ENCODE assay signal across 18 cellular contexts in genomic region chr7:112362796-112363195, GRCh38.
DNase-seq lines count a peak whose midpoint lies in the region; ATAC-seq and TF ChIP-seq lines count a peak whose summit lies in the region.
"Had no signal": no experiment of that assay in that cellular context is flagged by ENCODE, and none has a peak within 500 bp of the region (broad histone marks: within the 10 kb centered on the region; RNA-seq: fewer than 3 reads in every experiment).

No MANE protein-coding gene starts in this region.

- H2BK20ac ChIP-seq in IMR-90 (ENCODE audit: low read depth, low read length), result no peak overlapping the region

- H2BK120ac ChIP-seq in IMR-90 (ENCODE audit: low read depth, low read length), result no peak overlapping the region

- peaks cover 6% of the 10 kb centered on the region for H3K9me3 Mint-ChIP-seq in progenitor cell of endocrine pancreas (ENCODE audit: low read depth)
- H3K9me3 Mint-ChIP-seq: activated naive CD8-positive, alpha-beta T cell treated with anti-CD3 and anti-CD28 coated beads for 36 hours; CD4-positive, alpha-beta T cell; immature natural killer cell; natural killer cell treated with Interleukin-12 subunit alpha and Interleukin-12 subunit beta and Interleukin-15 and Interleukin-18, amount 100 ng/mL, for 72 hours had no signal

- H3K23ac ChIP-seq in IMR-90 (ENCODE audit: low read depth, low read length), result no peak overlapping the region

- peak overlapping the region; percentile 5 for H3K27ac Mint-ChIP-seq in progenitor cell of endocrine pancreas
- H3K27ac Mint-ChIP-seq: activated naive CD8-positive, alpha-beta T cell treated with anti-CD3 and anti-CD28 coated beads for 36 hours; CD4-positive, alpha-beta T cell; immature natural killer cell; natural killer cell treated with Interleukin-12 subunit alpha and Interleukin-12 subunit beta and Interleukin-15 and Interleukin-18, amount 100 ng/mL, for 72 hours had no signal

- intact Hi-C loops in IMR-90 (cut with micrococcal nuclease), result no loop called here

- in situ Hi-C loops in IMR-90 (cut with MboI; ENCODE audit: low sequenced_read_pairs), result no loop called here

- no peak overlapping the region for H2AK9ac ChIP-seq in IMR-90 (replicated peaks; ENCODE audit: low read depth, low read length, poor library complexity)

- H3K4me3 Mint-ChIP-seq in progenitor cell of endocrine pancreas (ENCODE audit: low read depth), result no peak overlapping the region
- H3K4me3 Mint-ChIP-seq: activated naive CD8-positive, alpha-beta T cell treated with anti-CD3 and anti-CD28 coated beads for 36 hours; CD4-positive, alpha-beta T cell; immature natural killer cell; natural killer cell treated with Interleukin-12 subunit alpha and Interleukin-12 subunit beta and Interleukin-15 and Interleukin-18, amount 100 ng/mL, for 72 hours had no signal

- no peaks in the 10 kb centered on the region for H3K79me1 ChIP-seq in IMR-90 (ENCODE audit: low read depth in 1 of 2, low read length in 2 of 2)

- no peak overlapping the region for H3K9ac ChIP-seq in IMR-90 (ENCODE audit: low read depth, low read length)
- H3K9ac ChIP-seq in fibroblast of lung (ENCODE audit: insufficient read depth, low read length), result no peak overlapping the region

- peak; percentile 67 for ATAC-seq in IMR-90 (ENCODE audit: low read depth)
- no peak for ATAC-seq in HG02763 (IDR thresholded peaks at IDR 0.05; ENCODE audit: unreplicated experiment)
- ATAC-seq in stimulated activated naive CD8-positive, alpha-beta T cell treated with anti-CD3 and anti-CD28 coated beads, Interleukin-15, Interleukin-2, amounts not matched to agents 100 U/mL and 50 U/mL, for 24 hours, result no peak
- ATAC-seq: activated CD4-positive, CD25-positive, alpha-beta regulatory T cell treated with anti-CD3 and anti-CD28 coated beads, Interleukin-2, amount 50 U/mL, for 24 hours; natural killer cell treated with Interleukin-12 subunit alpha and Interleukin-12 subunit beta and Interleukin-15 and Interleukin-18, amount 100 ng/mL, for 72 hours had no signal

- WGBS in IMR-90 (ENCODE audit: extremely low coverage in 2 of 2, insufficient read length in 1 of 2), 2 experiments, result 0% methylated on average over 2 of the region's 7 CpGs; no CpG with 5 or more reads in 1 of the 2 experiments

- H2BK15ac ChIP-seq in IMR-90 (ENCODE audit: low read depth, low read length), result no peak overlapping the region

- H3K27me3 ChIP-seq in IMR-90 (ENCODE audit: control insufficient read depth, insufficient read depth, low read length) (no peaks in the 10 kb centered on the region), fibroblast of lung (ENCODE audit: control insufficient read depth, insufficient read depth, low read length) (no peaks in the 10 kb centered on the region)
- H3K27me3 ChIP-seq: testis had no signal

- H3K4me3 ChIP-seq in IMR-90 (ENCODE audit: insufficient read depth, low read depth, low read length) (no peak overlapping the region), fibroblast of lung (replicated peaks in 1 of 4; ENCODE audit: control extremely low read depth in 1 of 4, insufficient read depth in 1 of 4, low read depth in 3 of 4, low read length in 4 of 4) (no peak overlapping the region)
- H3K4me3 ChIP-seq: HAP-1, testis had no signal

- H4K8ac ChIP-seq in IMR-90 (ENCODE audit: low read depth in 2 of 2, low read length in 2 of 2), result peak overlapping the region in 1 of 2 experiments; percentile 22; a peak in 1 of 4 replicates

- H3K4me2 ChIP-seq in IMR-90 (ENCODE audit: low read depth, low read length) (peak overlapping the region; percentile 14; the same call in 1 of the 2 replicates), fibroblast of lung (ENCODE audit: extremely low read depth, insufficient read depth, low read length) (no peak overlapping the region)

- no peak overlapping the region for H3K56ac ChIP-seq in IMR-90 (ENCODE audit: extremely low read depth, insufficient read depth, low read length)

- no peak for TF ChIP-seq RAD21 in IMR-90 (IDR thresholded peaks at IDR 0.05; ENCODE audit: low read length)

- H2BK5ac ChIP-seq in IMR-90 (ENCODE audit: low read depth, low read length, poor library complexity, severe bottlenecking), result no peak overlapping the region

- peaks cover 8% of the 10 kb centered on the region; the same call in 1 of the 2 replicates for H3K9me1 ChIP-seq in IMR-90 (ENCODE audit: insufficient read depth, low read length)

- no peak overlapping the region for H3K4ac ChIP-seq in IMR-90 (ENCODE audit: low read depth, low read length)

- no peak overlapping the region; the same call in 1 of the 2 replicates for H4K5ac ChIP-seq in IMR-90 (ENCODE audit: low read depth, low read length)

- no peak overlapping the region for H3K18ac ChIP-seq in IMR-90 (ENCODE audit: low read depth, low read length)

- no peaks in the 10 kb centered on the region for H3K9me3 ChIP-seq in IMR-90 (ENCODE audit: control insufficient read depth, insufficient read depth, low read length)
- H3K9me3 ChIP-seq in fibroblast of lung (ENCODE audit: control insufficient read depth, insufficient read depth, low read depth, low read length), result no peaks in the 10 kb centered on the region
- H3K9me3 ChIP-seq: HAP-1, testis had no signal

- no peaks in the 10 kb centered on the region for H3K79me2 ChIP-seq in fibroblast of lung (ENCODE audit: control insufficient read depth, insufficient read depth, low read length)

- dilution Hi-C loops in IMR-90 (cut with HindIII; ENCODE audit: low sequenced_read_pairs, unreplicated experiment), result no loop called here

- peaks cover 13% of the 10 kb centered on the region for H3K4me1 Mint-ChIP-seq in progenitor cell of endocrine pancreas (ENCODE audit: low read depth)
- H3K4me1 Mint-ChIP-seq: activated naive CD8-positive, alpha-beta T cell treated with anti-CD3 and anti-CD28 coated beads for 36 hours; immature natural killer cell had no signal

- POLR2A ChIA-PET in IMR-90 (lab: Charles Lee; ENCODE audit: unreplicated experiment), result no interaction called here

- CTCF ChIA-PET in IMR-90 (lab: Yijun Ruan, JAX), result no interaction called here

- H3K4me1 ChIP-seq in IMR-90 (ENCODE audit: control insufficient read depth, insufficient read depth, low read length) (peaks cover 3% of the 10 kb centered on the region; the same call in 1 of the 2 replicates), fibroblast of lung (ENCODE audit: control insufficient read depth, extremely low read depth, insufficient read depth, low read length) (no peaks in the 10 kb centered on the region)
- H3K4me1 ChIP-seq: testis had no signal

- H2AFZ ChIP-seq in IMR-90 (replicated peaks; ENCODE audit: low read length, poor library complexity) (peak overlapping the region; percentile 84), fibroblast of lung (ENCODE audit: low read length) (no peak overlapping the region)

- no peak for DNase-seq in IMR-90
- DNase-seq in NCI-H2107 treated with DMSO at 0.1 percent for 48 hours (lab: John Stamatoyannopoulos, UW; ENCODE audit: unreplicated experiment), result peak; percentile 84
- peak; percentile 11 to 38 for DNase-seq in fibroblast of lung (ENCODE audit: low read depth in 2 of 2)
- DNase-seq in progenitor cell of endocrine pancreas (ENCODE audit: low spot score, unreplicated experiment), result no peak
- no peak for DNase-seq in stimulated activated naive CD8-positive, alpha-beta T cell treated with anti-CD3 and anti-CD28 coated beads, Interleukin-15, Interleukin-2, amounts not matched to agents 100 U/mL and 50 U/mL, for 24 hours
- DNase-seq in midbrain (lab: John Stamatoyannopoulos, UW), result no peak
- no peak for DNase-seq in activated CD8-positive, alpha-beta memory T cell treated with anti-CD3 and anti-CD28 coated beads for 24 hours
- DNase-seq: activated naive CD8-positive, alpha-beta T cell treated with anti-CD3 and anti-CD28 coated beads for 36 hours; CD4-positive, alpha-beta T cell; foreskin fibroblast; GF-D8; immature natural killer cell; SW 1271; testis had no signal

- H3K27ac ChIP-seq in IMR-90 (ENCODE audit: insufficient read depth, low read length), result no peak overlapping the region
- no peak overlapping the region for H3K27ac ChIP-seq in fibroblast of lung (ENCODE audit: insufficient read depth, low read length)
- H3K27ac ChIP-seq: testis had no signal

- H4K91ac ChIP-seq in IMR-90 (ENCODE audit: insufficient read depth, low read depth, low read length), result no peak overlapping the region

- H3K27me3 Mint-ChIP-seq in progenitor cell of endocrine pancreas, result no peaks in the 10 kb centered on the region

- H3K36me3 ChIP-seq in IMR-90 (ENCODE audit: control insufficient read depth, insufficient read depth, low read length), result no peaks in the 10 kb centered on the region
- H3K36me3 ChIP-seq in fibroblast of lung (ENCODE audit: control insufficient read depth, insufficient read depth, low read length), result no peaks in the 10 kb centered on the region
- H3K36me3 ChIP-seq: HAP-1 had no signal

- H3K36me3 Mint-ChIP-seq in progenitor cell of endocrine pancreas (ENCODE audit: insufficient read depth), result no peaks in the 10 kb centered on the region
- H3K36me3 Mint-ChIP-seq: activated naive CD8-positive, alpha-beta T cell treated with anti-CD3 and anti-CD28 coated beads for 36 hours; immature natural killer cell; natural killer cell treated with Interleukin-12 subunit alpha and Interleukin-12 subunit beta and Interleukin-15 and Interleukin-18, amount 100 ng/mL, for 72 hours had no signal

- no TSS peak for BruUV-seq in IMR-90 (replicated peaks; lab: Mats Ljungman, UMichigan)

- no peak overlapping the region for H2AK5ac ChIP-seq in IMR-90 (ENCODE audit: low read depth, low read length)

- H4K20me1 ChIP-seq in IMR-90 (ENCODE audit: insufficient read depth, low read length) (no peaks in the 10 kb centered on the region), fibroblast of lung (ENCODE audit: control insufficient read depth, extremely low read depth, insufficient read depth, low read length) (no peaks in the 10 kb centered on the region)

- no peak for TF ChIP-seq CTCF in IMR-90 (conservative IDR thresholded peaks at IDR 0.05; ENCODE audit: low read depth, low read length)
- TF ChIP-seq CTCF in fibroblast of lung (conservative IDR thresholded peaks at IDR 0.05 in 1 of 2, IDR thresholded peaks at IDR 0.05 in 1 of 2; ENCODE audit: low read depth in 1 of 2, low read length in 2 of 2), result no peak
- TF ChIP-seq CTCF in progenitor cell of endocrine pancreas (IDR thresholded peaks at IDR 0.05; ENCODE audit: unreplicated experiment), result no peak

- no peak for TF ChIP-seq POLR2A in IMR-90 (IDR thresholded peaks at IDR 0.05; ENCODE audit: low read depth, low read length)

- H3K14ac ChIP-seq in IMR-90 (replicated peaks; ENCODE audit: low read depth, low read length), result no peak overlapping the region

TF ChIP-seq in IMR-90, 13 proteins besides CTCF, POLR2A, EP300 and RAD21 (continues in another document):
- no peak for TF ChIP-seq ELK1 (IDR thresholded peaks at IDR 0.05; ENCODE audit: borderline replicate concordance, low read depth, low read length)

Comparison
In these comparisons a context has a peak if more than half of its experiments do, and no peak if none do; other contexts are left out.
1. DNase-seq: peak in NCI-H2107 treated with DMSO at 0.1 percent for 48 hours (single experiment) and fibroblast of lung (2 of 2); none in IMR-90 (single experiment), progenitor cell of endocrine pancreas (single experiment), stimulated activated naive CD8-positive, alpha-beta T cell treated with anti-CD3 and anti-CD28 coated beads, Interleukin-15, Interleukin-2, amounts not matched to agents 100 U/mL and 50 U/mL, for 24 hours (single experiment), midbrain (single experiment) and activated CD8-positive, alpha-beta memory T cell treated with anti-CD3 and anti-CD28 coated beads for 24 hours (single experiment).